Comparison of ENCODE assay signal across 18 cellular contexts in genomic region chr9:129953736-129954135, GRCh38.
"Had no signal": no experiment of that assay in that cellular context is flagged by ENCODE, and none has a peak within 500 bp of the region (broad histone marks: within the 10 kb centered on the region; RNA-seq: fewer than 3 reads in every experiment).

No MANE protein-coding gene starts in this region.

- H3K9me3 Mint-ChIP-seq: activated naive CD4-positive, alpha-beta T cell treated with anti-CD3 and anti-CD28 coated beads, Interleukin-2, amount 50 U/mL, for 72 hours; nephron; stimulated activated naive B cell treated with anti-CD40 and anti-IgM and Interleukin-4, amounts not matched to agents 10 μg/mL and 1 μg/mL and 100 μg/mL, for 72 hours had no signal

- H3K9me3 ChIP-seq: left ventricle myocardium inferior, mucosa of descending colon, SJSA1, transverse colon had no signal

- ATAC-seq: activated CD8-positive, alpha-beta T cell treated with anti-CD3 and anti-CD28 coated beads, Interleukin-2, amount 10 ng/mL, durations not matched to agents 7 days and 5 days; activated naive CD4-positive, alpha-beta T cell treated with anti-CD3 and anti-CD28 coated beads, Interleukin-2, amount 50 U/mL, for 72 hours; mucosa of descending colon; stimulated activated naive B cell treated with anti-CD40 and anti-IgM and Interleukin-4, amounts not matched to agents 10 μg/mL and 1 μg/mL and 100 μg/mL, for 72 hours had no signal

- H3K27ac Mint-ChIP-seq: activated CD8-positive, alpha-beta T cell treated with anti-CD3 and anti-CD28 coated beads, Interleukin-2, amount 10 ng/mL, durations not matched to agents 7 days and 5 days; nephron; stimulated activated naive B cell treated with anti-CD40 and anti-IgM and Interleukin-4, amounts not matched to agents 10 μg/mL and 1 μg/mL and 100 μg/mL, for 72 hours had no signal

- DNase-seq: activated CD4-positive, CD25-positive, alpha-beta regulatory T cell treated with anti-CD3 and anti-CD28 coated beads, Interleukin-2, amount 50 U/mL, for 72 hours; activated CD8-positive, alpha-beta T cell treated with anti-CD3 and anti-CD28 coated beads, Interleukin-2, amount 10 ng/mL, durations not matched to agents 7 days and 5 days; anterior cingulate cortex; brain microvascular endothelial cell; cortex of kidney; effector CD8-positive, alpha-beta T cell; foreskin melanocyte; left ventricle myocardium inferior; mucosa of descending colon; occipital lobe; stimulated activated CD4-positive, alpha-beta T cell treated with anti-CD3 and anti-CD28 coated beads, Interleukin-15, amount 100 ng/mL, for 24 hours; stimulated activated CD4-positive, alpha-beta T cell treated with anti-CD3 and anti-CD28 coated beads, Interleukin-4, amount 100 ng/mL, for 1 hour; stimulated activated naive B cell treated with anti-CD40 and anti-IgM and Interleukin-4, amounts not matched to agents 10 μg/mL and 1 μg/mL and 100 μg/mL, for 72 hours; transverse colon had no signal

- H3K27ac ChIP-seq: brain microvascular endothelial cell, SJSA1 had no signal

- H3K36me3 ChIP-seq: brain microvascular endothelial cell had no signal

- H3K4me3 ChIP-seq: left ventricle myocardium inferior, mucosa of descending colon, SJSA1, skin epidermis, transverse colon had no signal

- H3K27me3 Mint-ChIP-seq: stimulated activated naive B cell treated with anti-CD40 and anti-IgM and Interleukin-4, amounts not matched to agents 10 μg/mL and 1 μg/mL and 100 μg/mL, for 72 hours had no signal

- H3K27me3 ChIP-seq: brain microvascular endothelial cell, SJSA1, transverse colon had no signal

- H3K4me3 Mint-ChIP-seq: activated CD8-positive, alpha-beta T cell treated with anti-CD3 and anti-CD28 coated beads, Interleukin-2, amount 10 ng/mL, durations not matched to agents 7 days and 5 days; nephron; stimulated activated naive B cell treated with anti-CD40 and anti-IgM and Interleukin-4, amounts not matched to agents 10 μg/mL and 1 μg/mL and 100 μg/mL, for 72 hours had no signal
